6 cellular contexts compared by ENCODE assay signal in genomic region chr17:63984651-63985386, GRCh38. TPM values are rescaled to one million over a fixed set of nuclear protein-coding genes. Genes with fewer than 3 reads are reported as not detected.
A peak's percentile ranks its signal among the peaks of the same experiment; 100 is the strongest.
DNase-seq lines count a peak whose midpoint lies in the region; ATAC-seq and TF ChIP-seq lines count a peak whose summit lies in the region.

No MANE protein-coding gene starts in this region.

- peaks cover 7% of the 10 kb centered on the region for H3K36me3 Mint-ChIP-seq in T-helper 1 cell treated with Interleukin-12 subunit alpha and Interleukin-12 subunit beta and Interleukin-4 antibody, amounts not matched to agents 30 μg/mL and 1 μg/mL, for 36 hours (ENCODE audit: low read depth)

- DNase-seq in Caki2 (ENCODE audit: low read depth) (peak; percentile 74), esophagus muscularis mucosa (ENCODE audit: extremely low spot score) (no peak)
- peak; percentile 51 for DNase-seq in stimulated activated CD4-positive, alpha-beta T cell treated with anti-CD3 and anti-CD28 coated beads, Interleukin-4, amount 100 ng/mL, for 24 hours

- H3K27ac ChIP-seq in esophagus muscularis mucosa (replicated peaks in 1 of 4): peak overlapping the region; percentile 25 to 64 (median 54)

- 74% methylated on average over 16 of the region's 16 CpGs for WGBS in esophagus muscularis mucosa

- peaks cover 0 to 23% (median 0%) of the 10 kb centered on the region in 4 donors for H3K27me3 ChIP-seq in esophagus muscularis mucosa

- H3K4me1 ChIP-seq in esophagus muscularis mucosa: peaks cover 41 to 66% (median 63%) of the 10 kb centered on the region in 4 donors

- H3K9me3 Mint-ChIP-seq in T-helper 1 cell treated with Interleukin-12 subunit alpha and Interleukin-12 subunit beta and Interleukin-4 antibody, amounts not matched to agents 30 μg/mL and 1 μg/mL, for 36 hours: peaks cover 13% of the 10 kb centered on the region

- intact Hi-C loops in esophagus muscularis mucosa (cut with DNase I): no loop called here

- ATAC-seq in HG02610 (IDR thresholded peaks at IDR 0.05; ENCODE audit: unreplicated experiment) (no peak), HG03520 (IDR thresholded peaks at IDR 0.05; ENCODE audit: unreplicated experiment) (no peak)

- H3K4me3 Mint-ChIP-seq in T-helper 1 cell treated with Interleukin-12 subunit alpha and Interleukin-12 subunit beta and Interleukin-4 antibody, amounts not matched to agents 30 μg/mL and 1 μg/mL, for 36 hours: no peak overlapping the region

- no peaks in the 10 kb centered on the region for H3K27me3 Mint-ChIP-seq in T-helper 1 cell treated with Interleukin-12 subunit alpha and Interleukin-12 subunit beta and Interleukin-4 antibody, amounts not matched to agents 30 μg/mL and 1 μg/mL, for 36 hours (ENCODE audit: low read depth)

- TF ChIP-seq POLR2A in esophagus muscularis mucosa (IDR thresholded peaks at IDR 0.05; ENCODE audit: low read depth): no peak

- no peak for TF ChIP-seq EP300 in esophagus muscularis mucosa (IDR thresholded peaks at IDR 0.05)

- H3K4me3 ChIP-seq in esophagus muscularis mucosa: no peak overlapping the region

- in situ Hi-C loops in Caki2 (cut with HindIII; ENCODE audit: low pct_unique_long_range_greater_than_20kb, low sequenced_read_pairs): no loop called here

- peaks cover 0 to 9% (median 6%) of the 10 kb centered on the region in 4 donors for H3K9me3 ChIP-seq in esophagus muscularis mucosa

- H3K27ac Mint-ChIP-seq in T-helper 1 cell treated with Interleukin-12 subunit alpha and Interleukin-12 subunit beta and Interleukin-4 antibody, amounts not matched to agents 30 μg/mL and 1 μg/mL, for 36 hours: peak overlapping the region; percentile 75

- no peaks in the 10 kb centered on the region for H3K36me3 ChIP-seq in esophagus muscularis mucosa

- no peak for TF ChIP-seq CTCF in esophagus muscularis mucosa (IDR thresholded peaks at IDR 0.05)

- peaks cover 17% of the 10 kb centered on the region for H3K4me1 Mint-ChIP-seq in T-helper 1 cell treated with Interleukin-12 subunit alpha and Interleukin-12 subunit beta and Interleukin-4 antibody, amounts not matched to agents 30 μg/mL and 1 μg/mL, for 36 hours (ENCODE audit: low read depth)

RNA-seq across cellular contexts. Expression of gene SCN4A, which starts 12.1 kb away (rescaled TPM):
- 0.37 and 0.38 TPM in 2 replicates for total RNA-seq in Caki2 (2014; rRNA removed; shearing (Covaris generic); ENCODE audit: low replicate concordance)
- under 1 TPM; under 0.01 to 0.71 (median 0.20) TPM for total RNA-seq in esophagus muscularis mucosa

RNA-seq across cellular contexts. Expression of gene PRR29, which starts 13.3 kb away (rescaled TPM):
- 1.1 and 3.9 TPM in 2 replicates for total RNA-seq in Caki2 (2014; rRNA removed; shearing (Covaris generic); ENCODE audit: low replicate concordance)
- total RNA-seq in esophagus muscularis mucosa: under 1 TPM in 3 of 4 donors, not detected in 1; 0.23 to 0.42 (median 0.39) TPM

RNA-seq across cellular contexts. Expression of gene ICAM2, which starts 35.6 kb away (rescaled TPM):
- total RNA-seq in Caki2 (2014; rRNA removed; shearing (Covaris generic); ENCODE audit: low replicate concordance): not detected in 2 replicates
- total RNA-seq in esophagus muscularis mucosa: 10 to 100 TPM; 22.4 to 75.1 (median 58.1) TPM

RNA-seq across cellular contexts. Expression of gene CD79B, which starts 52.7 kb away (rescaled TPM):
- total RNA-seq in Caki2 (2014; rRNA removed; shearing (Covaris generic); ENCODE audit: low replicate concordance): not detected in 2 replicates
- 1 to 10 TPM; 2.1 to 6.1 (median 5.8) TPM for total RNA-seq in esophagus muscularis mucosa

Comparison
In these comparisons a context has a peak if more than half of its experiments do, and no peak if none do; other contexts are left out.
1. RNA of gene ICAM2, which starts 35.6 kb away (total RNA-seq): 22.4 to 75.1 TPM in esophagus muscularis mucosa; not detected in Caki2; every median in the first group is over 10 times any median in the second.